ENCODE assay signal across 8 cellular contexts in genomic region chr1:183841950-183842816, GRCh38. TPM values are rescaled to one million over a fixed set of nuclear protein-coding genes. Genes with fewer than 3 reads are reported as not detected.
DNase-seq lines count a peak whose midpoint lies in the region; ATAC-seq and TF ChIP-seq lines count a peak whose summit lies in the region.

No MANE protein-coding gene starts in this region.

- peak; percentile 19 for DNase-seq in activated effector memory CD4-positive, alpha-beta T cell treated with Interleukin-2 at 50 U/mL for 16 hours
- no peak for DNase-seq in activated effector memory CD4-positive, alpha-beta T cell treated with anti-CD3 and anti-CD28 coated beads, Interleukin-2, amount 50 U/mL, for 16 hours
- DNase-seq in NCI-H69 (lab: John Stamatoyannopoulos, UW) (peak; percentile 62), breast epithelium (ENCODE audit: low spot score in 2 of 2) (peak in 1 of 2 donors; percentile 33), lower lobe of right lung (no peak), DMS114 treated with DMSO at 0.1 percent for 48 hours (lab: John Stamatoyannopoulos, UW; ENCODE audit: unreplicated experiment) (no peak)

- H3K36me3 ChIP-seq in breast epithelium (no peaks in the 10 kb centered on the region), lower lobe of right lung (no peaks in the 10 kb centered on the region), urinary bladder (ENCODE audit: insufficient read depth) (peaks cover 3% of the 10 kb centered on the region)

- 34% methylated on average over 10 of the region's 10 CpGs for WGBS in urinary bladder

- ATAC-seq in HG02763 (IDR thresholded peaks at IDR 0.05; ENCODE audit: unreplicated experiment) (peak; percentile 81), lower lobe of right lung (peak; percentile 82 to 83)

- no peak for TF ChIP-seq POLR2A in breast epithelium (IDR thresholded peaks at IDR 0.05)

- intact Hi-C loops in breast epithelium (cut with DNase I; ENCODE audit: low total_unique reads), result no loop called here
- intact Hi-C loops in lower lobe of right lung (cut with DNase I), result no loop called here

- H3K4me3 ChIP-seq in breast epithelium (peak overlapping the region in 2 of 3 donors; percentile 10 to 29), lower lobe of right lung (peak overlapping the region; percentile 33), urinary bladder (ENCODE audit: low read depth, low read length) (no peak overlapping the region)

- H3K27me3 ChIP-seq in breast epithelium, result no peaks in the 10 kb centered on the region
- H3K27me3 ChIP-seq in lower lobe of right lung (ENCODE audit: low read depth), result no peaks in the 10 kb centered on the region

- H3K4me1 ChIP-seq in breast epithelium (peaks cover 0 to 5% of the 10 kb centered on the region in 2 donors), lower lobe of right lung (peaks cover 39% of the 10 kb centered on the region), urinary bladder (ENCODE audit: insufficient read depth) (peaks cover 1% of the 10 kb centered on the region)

- H3K27ac ChIP-seq in breast epithelium, result peak overlapping the region; percentile 59 to 62
- H3K27ac ChIP-seq in lower lobe of right lung, result peak overlapping the region; percentile 78
- peak overlapping the region; percentile 71 for H3K27ac ChIP-seq in urinary bladder (ENCODE audit: low read depth)

- H3K9me3 ChIP-seq in breast epithelium (no peaks in the 10 kb centered on the region), lower lobe of right lung (no peaks in the 10 kb centered on the region)

- no peak for TF ChIP-seq CTCF in breast epithelium (IDR thresholded peaks at IDR 0.05)
- TF ChIP-seq CTCF in lower lobe of right lung (IDR thresholded peaks at IDR 0.05), result no peak

RNA-seq across cellular contexts. Expression of gene RGL1, which starts 37.3 kb away (rescaled TPM):
- total RNA-seq in breast epithelium (10 to 100 TPM; 24.9 to 70.2 (median 26.8) TPM), lower lobe of right lung (37.6 TPM), urinary bladder (69.4 TPM)
- 15.7 TPM for polyA plus RNA-seq in urinary bladder

Comparison
In these comparisons a context has a peak if more than half of its experiments do, and no peak if none do; other contexts are left out.
1. DNase-seq: peak in activated effector memory CD4-positive, alpha-beta T cell treated with Interleukin-2 at 50 U/mL for 16 hours (single experiment) and NCI-H69 (single experiment); none in activated effector memory CD4-positive, alpha-beta T cell treated with anti-CD3 and anti-CD28 coated beads, Interleukin-2, amount 50 U/mL, for 16 hours (single experiment), lower lobe of right lung (single experiment) and DMS114 treated with DMSO at 0.1 percent for 48 hours (single experiment).
2. Peak in every context shown above with its lines, with median percentiles within 50 percentile points of each other: H3K27ac ChIP-seq.